In genomic region chr15:100693451-100693850, GRCh38 we compare ENCODE assay signal across 24 cellular contexts.
A peak's percentile ranks its signal among the peaks of the same experiment; 100 is the strongest.
DNase-seq lines count a peak whose midpoint lies in the region; TF ChIP-seq lines count a peak whose summit lies in the region.
"Had no signal": no experiment of that assay in that cellular context is flagged by ENCODE, and none has a peak within 500 bp of the region (broad histone marks: within the 10 kb centered on the region; RNA-seq: fewer than 3 reads in every experiment).

No MANE protein-coding gene starts in this region.

- H3K9me3 ChIP-seq in colonic mucosa = no peaks in the 10 kb centered on the region
- H3K9me3 ChIP-seq: suprapubic skin had no signal

- H3K9me3 Mint-ChIP-seq in nephron = peaks cover 19% of the 10 kb centered on the region
- H3K9me3 Mint-ChIP-seq: activated CD4-positive, alpha-beta memory T cell treated with anti-CD3 and anti-CD28 coated beads, Interleukin-2, amount 10 ng/mL, durations not matched to agents 7 days and 5 days; activated T-helper 17 cell treated with anti-CD3 and anti-CD28 coated beads, Interleukin-2, amount 50 U/mL, for 72 hours; central memory CD8-positive, alpha-beta T cell; natural killer cell; stimulated activated effector memory CD8-positive, alpha-beta T cell treated with anti-CD3 and anti-CD28 coated beads, Interleukin-12 subunit alpha, Interleukin-12 subunit beta, amount 100 ng/mL, for 72 hours had no signal

- H3K4me1 ChIP-seq in colonic mucosa = no peaks in the 10 kb centered on the region

- DNase-seq in SIG-M5 treated with dmso at 0.1 percent for 504 hours (lab: John Stamatoyannopoulos, UW; ENCODE audit: unreplicated experiment) = peak; percentile 45
- DNase-seq in SIG-M5 (lab: John Stamatoyannopoulos, UW) = no peak
- peak; percentile 3 for DNase-seq in colonic mucosa
- no peak for DNase-seq in germinal center (ENCODE audit: low spot score)
- DNase-seq in posterior vena cava (ENCODE audit: low spot score) = no peak
- DNase-seq in central memory CD4-positive, alpha-beta T cell = no peak
- no peak for DNase-seq in caudate nucleus (lab: John Stamatoyannopoulos, UW)
- DNase-seq: activated CD4-positive, alpha-beta memory T cell treated with anti-CD3 and anti-CD28 coated beads, Interleukin-2, amount 10 ng/mL, durations not matched to agents 7 days and 5 days; activated CD4-positive, CD25-positive, alpha-beta regulatory T cell treated with anti-CD3 and anti-CD28 coated beads, Interleukin-2, amount 50 U/mL, for 72 hours; activated CD8-positive, alpha-beta memory T cell treated with anti-CD3 and anti-CD28 coated beads, Interleukin-2, amount 50 U/mL, for 48 hours; left ventricle myocardium superior; natural killer cell; NCI-H1105 treated with DMSO at 0.1 percent for 48 hours; NCI-H1930; NCI-H526 treated with DMSO at 0.1 percent for 48 hours; right cardiac atrium; stimulated activated CD4-positive, alpha-beta T cell treated with anti-CD3 and anti-CD28 coated beads, Interleukin-2, amount 100 ng/mL, for 48 hours had no signal

- no peaks in the 10 kb centered on the region for H3K36me3 Mint-ChIP-seq in nephron (ENCODE audit: low read depth)
- H3K36me3 Mint-ChIP-seq: natural killer cell; stimulated activated effector memory CD8-positive, alpha-beta T cell treated with anti-CD3 and anti-CD28 coated beads, Interleukin-12 subunit alpha, Interleukin-12 subunit beta, amount 100 ng/mL, for 72 hours had no signal

- H3K36me3 ChIP-seq in colonic mucosa = no peaks in the 10 kb centered on the region
- H3K36me3 ChIP-seq: suprapubic skin had no signal

- H3K4me3 Mint-ChIP-seq in nephron = no peak overlapping the region
- H3K4me3 Mint-ChIP-seq: activated CD4-positive, alpha-beta memory T cell treated with anti-CD3 and anti-CD28 coated beads, Interleukin-2, amount 10 ng/mL, durations not matched to agents 7 days and 5 days; activated T-helper 17 cell treated with anti-CD3 and anti-CD28 coated beads, Interleukin-2, amount 50 U/mL, for 72 hours; central memory CD8-positive, alpha-beta T cell; natural killer cell; stimulated activated effector memory CD8-positive, alpha-beta T cell treated with anti-CD3 and anti-CD28 coated beads, Interleukin-12 subunit alpha, Interleukin-12 subunit beta, amount 100 ng/mL, for 72 hours had no signal

- TF ChIP-seq CTCF in colonic mucosa (IDR thresholded peaks at IDR 0.05) (no peak), nephron (IDR thresholded peaks at IDR 0.05; ENCODE audit: unreplicated experiment in 3 of 3) (no peak)

- peak overlapping the region in 2 of 3 experiments; percentile 43 to 83 for H3K27ac Mint-ChIP-seq in nephron
- H3K27ac Mint-ChIP-seq: activated CD4-positive, alpha-beta memory T cell treated with anti-CD3 and anti-CD28 coated beads, Interleukin-2, amount 10 ng/mL, durations not matched to agents 7 days and 5 days; activated naive CD4-positive, alpha-beta T cell treated with anti-CD3 and anti-CD28 coated beads, Interleukin-2, amount 50 U/mL, for 72 hours; activated T-helper 17 cell treated with anti-CD3 and anti-CD28 coated beads, Interleukin-2, amount 50 U/mL, for 72 hours; natural killer cell; stimulated activated effector memory CD8-positive, alpha-beta T cell treated with anti-CD3 and anti-CD28 coated beads, Interleukin-12 subunit alpha, Interleukin-12 subunit beta, amount 100 ng/mL, for 72 hours had no signal

- H3K9ac ChIP-seq in colonic mucosa (ENCODE audit: low read depth in 2 of 2, low read length in 2 of 2) = no peak overlapping the region

- H3K4me3 ChIP-seq in colonic mucosa = no peak overlapping the region
- H3K4me3 ChIP-seq: suprapubic skin had no signal

- H3K27me3 ChIP-seq in colonic mucosa = no peaks in the 10 kb centered on the region
- H3K27me3 ChIP-seq: suprapubic skin had no signal

- peaks cover 16% of the 10 kb centered on the region for H3K4me1 Mint-ChIP-seq in nephron
- H3K4me1 Mint-ChIP-seq: activated CD4-positive, alpha-beta memory T cell treated with anti-CD3 and anti-CD28 coated beads, Interleukin-2, amount 10 ng/mL, durations not matched to agents 7 days and 5 days; activated T-helper 17 cell treated with anti-CD3 and anti-CD28 coated beads, Interleukin-2, amount 50 U/mL, for 72 hours; central memory CD8-positive, alpha-beta T cell; natural killer cell; stimulated activated effector memory CD8-positive, alpha-beta T cell treated with anti-CD3 and anti-CD28 coated beads, Interleukin-12 subunit alpha, Interleukin-12 subunit beta, amount 100 ng/mL, for 72 hours had no signal

- H3K27ac ChIP-seq in colonic mucosa (no peak overlapping the region), caudate nucleus (ENCODE audit: low read depth, low read length) (no peak overlapping the region)
- H3K27ac ChIP-seq: 22Rv1, suprapubic skin had no signal

- peaks cover 6% of the 10 kb centered on the region for H3K27me3 Mint-ChIP-seq in nephron (ENCODE audit: low read depth)

- intact Hi-C loops in colonic mucosa (cut with DNase I) = no loop called here
- intact Hi-C loops in posterior vena cava (cut with DNase I) = no loop called here

Comparison
In these comparisons a context has a peak if more than half of its experiments do, and no peak if none do; other contexts are left out.
1. DNase-seq: peak in SIG-M5 treated with dmso at 0.1 percent for 504 hours (single experiment) and colonic mucosa (single experiment); none in SIG-M5 (single experiment), germinal center (single experiment), posterior vena cava (single experiment), central memory CD4-positive, alpha-beta T cell (single experiment) and caudate nucleus (0 of 61).